16 cellular contexts compared by ENCODE assay signal in genomic region chr16:2006317-2006716, GRCh38. TPM values are rescaled to one million over a fixed set of nuclear protein-coding genes. Genes with fewer than 3 reads are reported as not detected.
DNase-seq lines count a peak whose midpoint lies in the region; ATAC-seq and TF ChIP-seq lines count a peak whose summit lies in the region.
"Had no signal": no experiment of that assay in that cellular context is flagged by ENCODE, and none has a peak within 500 bp of the region (broad histone marks: within the 10 kb centered on the region; RNA-seq: fewer than 3 reads in every experiment).

No MANE protein-coding gene starts in this region.

- POLR2A ChIA-PET in activated CD4-positive, alpha-beta T cell treated with anti-CD3 and anti-CD28 coated beads for 36 hours (lab: Charles Lee): no interaction called here
- POLR2A ChIA-PET in A673 (lab: Charles Lee; ENCODE audit: low non-redundant PET): no interaction called here

- CTCF ChIA-PET in activated CD4-positive, alpha-beta T cell treated with anti-CD3 and anti-CD28 coated beads for 36 hours (lab: Charles Lee): interaction anchor here (4.1 kb wide), 1 partner anchor 134 kb away, joined by 30 read pairs; no protein-coding TSS in a partner anchor
- CTCF ChIA-PET in A673 (lab: Charles Lee): interaction anchor here (1.2 kb wide), 1 partner anchor 134 kb away, joined by 7 read pairs; no protein-coding TSS in a partner anchor

- H4K20me1 ChIP-seq in fibroblast of lung (ENCODE audit: control insufficient read depth, extremely low read depth, insufficient read depth, low read length) (no peaks in the 10 kb centered on the region), hepatocyte (ENCODE audit: insufficient read depth, poor library complexity, severe bottlenecking) (peaks cover 61% of the 10 kb centered on the region)

- no peaks in the 10 kb centered on the region for H3K27me3 Mint-ChIP-seq in activated CD4-positive, alpha-beta T cell treated with anti-CD3 and anti-CD28 coated beads for 36 hours
- H3K27me3 Mint-ChIP-seq in T-helper 17 cell: no peaks in the 10 kb centered on the region

- H3K9me3 Mint-ChIP-seq in activated CD4-positive, alpha-beta T cell treated with anti-CD3 and anti-CD28 coated beads for 36 hours (ENCODE audit: low read depth): no peaks in the 10 kb centered on the region
- H3K9me3 Mint-ChIP-seq: HFFc6 had no signal

- H3K79me2 ChIP-seq in fibroblast of lung (ENCODE audit: control insufficient read depth, insufficient read depth, low read length) (peaks cover 72% of the 10 kb centered on the region), hepatocyte (peaks cover 66% of the 10 kb centered on the region)

- H3K9me2 ChIP-seq in hepatocyte (replicated peaks; ENCODE audit: insufficient read depth): no peaks in the 10 kb centered on the region

- peaks cover 24% of the 10 kb centered on the region for H3K4me1 ChIP-seq in fibroblast of lung (ENCODE audit: control insufficient read depth, extremely low read depth, insufficient read depth, low read length)
- peaks cover 64 to 71% (median 66%) of the 10 kb centered on the region in 3 donors for H3K4me1 ChIP-seq in skeletal muscle tissue (ENCODE audit: control insufficient read depth in 3 of 3, insufficient read depth in 3 of 3, low read length in 3 of 3)
- H3K4me1 ChIP-seq in A673 (ENCODE audit: insufficient read depth, low read length, poor library complexity, severe bottlenecking): peaks cover 46% of the 10 kb centered on the region
- peaks cover 30% of the 10 kb centered on the region for H3K4me1 ChIP-seq in hepatocyte (ENCODE audit: insufficient read depth)

- H3K36me3 ChIP-seq in fibroblast of lung (ENCODE audit: control insufficient read depth, insufficient read depth, low read length): peaks cover 24% of the 10 kb centered on the region
- peaks cover 12 to 21% (median 14%) of the 10 kb centered on the region in 3 donors for H3K36me3 ChIP-seq in skeletal muscle tissue (ENCODE audit: control insufficient read depth in 3 of 3, insufficient read depth in 3 of 3, low read length in 3 of 3)
- H3K36me3 ChIP-seq in A673 (ENCODE audit: insufficient read depth, low read length, poor library complexity, severe bottlenecking): peaks cover 24% of the 10 kb centered on the region
- no peaks in the 10 kb centered on the region for H3K36me3 ChIP-seq in hepatocyte (replicated peaks; ENCODE audit: insufficient read depth, low read depth)

- H3K27ac ChIP-seq in fibroblast of lung (ENCODE audit: insufficient read depth, low read length) (peak overlapping the region; percentile 8), skeletal muscle tissue (ENCODE audit: low read depth, low read length) (no peak overlapping the region), A673 (ENCODE audit: low read depth, low read length, poor library complexity, severe bottlenecking) (no peak overlapping the region), hepatocyte (no peak overlapping the region)

- H3K9ac ChIP-seq in fibroblast of lung (ENCODE audit: insufficient read depth, low read length) (no peak overlapping the region), skeletal muscle tissue (ENCODE audit: low read depth in 1 of 3, low read length in 3 of 3) (peak overlapping the region in 2 of 3 donors; percentile 13 to 62)

- no peak overlapping the region for H3K27ac Mint-ChIP-seq in activated CD4-positive, alpha-beta T cell treated with anti-CD3 and anti-CD28 coated beads for 36 hours
- H3K27ac Mint-ChIP-seq in T-helper 17 cell: peak overlapping the region; percentile 83
- H3K27ac Mint-ChIP-seq: HFFc6 had no signal

- in situ Hi-C loops in KBM-7 (cut with MboI; ENCODE audit: low pct_unique_long_range_greater_than_20kb, low sequenced_read_pairs): no loop called here

- no peak for DNase-seq in activated CD4-positive, alpha-beta T cell treated with anti-CD3 and anti-CD28 coated beads for 36 hours
- no peak for DNase-seq in activated CD4-positive, alpha-beta T cell treated with anti-CD3 and anti-CD28 coated beads, Interleukin-2, amount 50 U/mL, for 48 hours
- DNase-seq in T-helper 17 cell (no peak), fibroblast of lung (ENCODE audit: low read depth in 2 of 2) (no peak), A673 (ENCODE audit: low spot score) (no peak), KBM-7 (no peak), hepatocyte (ENCODE audit: low spot score) (no peak)
- DNase-seq: activated gamma-delta T cell treated with Interleukin-2 at 50 U/mL for 16 hours; central memory CD4-positive, alpha-beta T cell; erythroblast; HFFc6; left cardiac atrium; SW 1271 had no signal

- no TSS peak for BruUV-seq in A673 (replicated peaks; lab: Mats Ljungman, UMichigan)

- TF ChIP-seq CTCF in fibroblast of lung (conservative IDR thresholded peaks at IDR 0.05 in 1 of 2, IDR thresholded peaks at IDR 0.05 in 1 of 2; ENCODE audit: low read depth in 1 of 2, low read length in 2 of 2) (no peak), A673 (conservative IDR thresholded peaks at IDR 0.05; ENCODE audit: low read depth, low read length) (no peak), hepatocyte (IDR thresholded peaks at IDR 0.05; ENCODE audit: poor library complexity) (no peak)

- intact Hi-C loops in activated CD4-positive, alpha-beta T cell treated with anti-CD3 and anti-CD28 coated beads for 36 hours (cut with DNase I, micrococcal nuclease): loop anchor here (5.0 to 10.0 kb wide), 4 partner anchors 44 to 328 kb away; partner anchors contain the start of genes MLST8 (in 1 of the 2) and RPS2 (in 1 of the 2)
- intact Hi-C loops in A673 (cut with micrococcal nuclease; ENCODE audit: unreplicated experiment): loop anchor here (10.0 kb wide), 1 partner anchor 208 kb away; the partner anchor contains the start of genes BRICD5 and PGP

- H3K4me2 ChIP-seq in fibroblast of lung (ENCODE audit: extremely low read depth, insufficient read depth, low read length) (no peak overlapping the region), hepatocyte (no peak overlapping the region)

- ATAC-seq in activated CD4-positive, alpha-beta T cell treated with anti-CD3 and anti-CD28 coated beads for 36 hours: no peak
- ATAC-seq in T-helper 17 cell: no peak
- ATAC-seq: left cardiac atrium, right cardiac atrium had no signal

- H3K36me3 Mint-ChIP-seq in activated CD4-positive, alpha-beta T cell treated with anti-CD3 and anti-CD28 coated beads for 36 hours (ENCODE audit: low read depth): peaks cover 35% of the 10 kb centered on the region
- H3K36me3 Mint-ChIP-seq in T-helper 17 cell (ENCODE audit: low read depth): no peaks in the 10 kb centered on the region

- 93% methylated on average over 6 of the region's 8 CpGs for WGBS in hepatocyte (ENCODE audit: low lambda C conversion rate, missing lambda C conversion rate)

- H3K4me3 ChIP-seq in fibroblast of lung (replicated peaks in 1 of 4; ENCODE audit: control extremely low read depth in 1 of 4, insufficient read depth in 1 of 4, low read depth in 3 of 4, low read length in 4 of 4) (no peak overlapping the region), skeletal muscle tissue (ENCODE audit: low read length in 3 of 3) (no peak overlapping the region), A673 (ENCODE audit: low read depth, low read length, poor library complexity, severe bottlenecking) (no peak overlapping the region), hepatocyte (no peak overlapping the region)

- peaks cover 41% of the 10 kb centered on the region for H3K4me1 Mint-ChIP-seq in activated CD4-positive, alpha-beta T cell treated with anti-CD3 and anti-CD28 coated beads for 36 hours
- peaks cover 25% of the 10 kb centered on the region for H3K4me1 Mint-ChIP-seq in T-helper 17 cell

- H3K4me3 Mint-ChIP-seq in activated CD4-positive, alpha-beta T cell treated with anti-CD3 and anti-CD28 coated beads for 36 hours: peak overlapping the region; percentile 82
- peak overlapping the region; percentile 67 for H3K4me3 Mint-ChIP-seq in T-helper 17 cell
- H3K4me3 Mint-ChIP-seq: HFFc6 had no signal

- H3K27me3 ChIP-seq in fibroblast of lung (ENCODE audit: control insufficient read depth, insufficient read depth, low read length) (no peaks in the 10 kb centered on the region), skeletal muscle tissue (ENCODE audit: control insufficient read depth in 3 of 3, insufficient read depth in 3 of 3, low read length in 3 of 3) (no peaks in the 10 kb centered on the region), A673 (replicated peaks; ENCODE audit: insufficient read depth, low read depth, low read length, poor library complexity) (no peaks in the 10 kb centered on the region), hepatocyte (no peaks in the 10 kb centered on the region)

- H2AFZ ChIP-seq in fibroblast of lung (ENCODE audit: low read length) (no peak overlapping the region), hepatocyte (no peak overlapping the region)

- H3K9me3 ChIP-seq in T-helper 17 cell (ENCODE audit: control insufficient read depth, low read length, poor library complexity, severe bottlenecking) (no peaks in the 10 kb centered on the region), fibroblast of lung (ENCODE audit: control insufficient read depth, insufficient read depth, low read depth, low read length) (no peaks in the 10 kb centered on the region), skeletal muscle tissue (ENCODE audit: control insufficient read depth in 3 of 3, low read length in 3 of 3) (no peaks in the 10 kb centered on the region), A673 (ENCODE audit: low read depth, low read length, poor library complexity, severe bottlenecking) (no peaks in the 10 kb centered on the region), hepatocyte (ENCODE audit: low read depth) (no peaks in the 10 kb centered on the region)

RNA-seq across cellular contexts. Expression of gene ZNF598, which starts 3.3 kb away (rescaled TPM):
- total RNA-seq in activated CD4-positive, alpha-beta T cell treated with anti-CD3 and anti-CD28 coated beads for 36 hours: 10 to 100 TPM; 64.6 to 69.8 TPM
- total RNA-seq in T-helper 17 cell: 10 to 100 TPM; 45.2 to 46.7 TPM
- 10.8 and 18.8 TPM in 2 replicates for total RNA-seq in fibroblast of lung
- 11.6 and 18.7 TPM in 2 replicates for polyA plus RNA-seq in fibroblast of lung
- polyA plus RNA-seq in fibroblast of lung (2012): 19.6 and 29.9 TPM in 2 replicates
- 14.7 and 15.9 TPM in 2 replicates for polyA minus RNA-seq in fibroblast of lung (ENCODE audit: low replicate concordance)
- total RNA-seq in skeletal muscle tissue: 4.7 TPM
- 68.0 and 75.8 TPM in 2 replicates for total RNA-seq in A673 (2021)
- total RNA-seq in hepatocyte: 22.8 and 42.6 TPM in 2 replicates
- polyA plus RNA-seq in hepatocyte: 29.5 and 36.8 TPM in 2 replicates

RNA-seq across cellular contexts. Expression of gene NPW, which starts 13.3 kb away (rescaled TPM):
- total RNA-seq in activated CD4-positive, alpha-beta T cell treated with anti-CD3 and anti-CD28 coated beads for 36 hours: 1 to 10 TPM; 2.0 to 2.8 TPM
- total RNA-seq in T-helper 17 cell (1 to 10 TPM in 1 of 2 donors, not detected in 1; 2.0 TPM), fibroblast of lung (0.26 and 0.99 TPM in 2 replicates), skeletal muscle tissue (not detected), A673 (2021) (96.5 and 105 TPM in 2 replicates), hepatocyte (2.7 and 4.1 TPM in 2 replicates)
- polyA plus RNA-seq in fibroblast of lung (0.06 and 0.20 TPM in 2 replicates), hepatocyte (45.2 and 57.6 TPM in 2 replicates)
- polyA plus RNA-seq in fibroblast of lung (2012): 0.58 and 1.3 TPM in 2 replicates
- polyA minus RNA-seq in fibroblast of lung (ENCODE audit: low replicate concordance): not detected in 2 replicates
- total RNA-seq: A172, right cardiac atrium had no signal
- polyA plus RNA-seq: right cardiac atrium had no signal

RNA-seq across cellular contexts. Expression of gene SYNGR3, which starts 16.5 kb away (rescaled TPM):
- 1 to 10 TPM; 4.8 to 5.9 TPM for total RNA-seq in activated CD4-positive, alpha-beta T cell treated with anti-CD3 and anti-CD28 coated beads for 36 hours
- total RNA-seq in T-helper 17 cell (1 to 10 TPM; 7.3 to 8.1 TPM), fibroblast of lung (1.5 and 1.8 TPM in 2 replicates), skeletal muscle tissue (0.52 TPM), A673 (2021) (1.4 and 2.3 TPM in 2 replicates), hepatocyte (1.4 and 2.2 TPM in 2 replicates)
- polyA plus RNA-seq in fibroblast of lung (1.8 and 6.0 TPM in 2 replicates), hepatocyte (1.5 and 2.5 TPM in 2 replicates)
- polyA plus RNA-seq in fibroblast of lung (2012): 3.8 and 9.7 TPM in 2 replicates
- 0.79 and 13.0 TPM in 2 replicates for polyA minus RNA-seq in fibroblast of lung (ENCODE audit: low replicate concordance)

RNA-seq across cellular contexts. Expression of gene NHERF2, which starts 20.4 kb away (rescaled TPM):
- 1 to 10 TPM; 1.9 to 2.7 TPM for total RNA-seq in activated CD4-positive, alpha-beta T cell treated with anti-CD3 and anti-CD28 coated beads for 36 hours
- total RNA-seq in T-helper 17 cell (1 to 10 TPM; 2.2 to 3.9 TPM), fibroblast of lung (16.9 and 21.5 TPM in 2 replicates), skeletal muscle tissue (15.1 TPM), A673 (2021) (19.5 and 26.4 TPM in 2 replicates), hepatocyte (25.9 and 29.6 TPM in 2 replicates)
- polyA plus RNA-seq in fibroblast of lung (30.7 and 38.0 TPM in 2 replicates), hepatocyte (37.7 and 43.8 TPM in 2 replicates)
- 79.5 and 84.8 TPM in 2 replicates for polyA plus RNA-seq in fibroblast of lung (2012)
- 15.5 and 29.6 TPM in 2 replicates for polyA minus RNA-seq in fibroblast of lung (ENCODE audit: low replicate concordance)

RNA-seq across cellular contexts. Expression of gene GFER, which starts 22.3 kb away (rescaled TPM):
- total RNA-seq in activated CD4-positive, alpha-beta T cell treated with anti-CD3 and anti-CD28 coated beads for 36 hours: 10 to 100 TPM; 25.0 to 25.8 TPM
- total RNA-seq in T-helper 17 cell: 10 to 100 TPM; 16.2 to 22.1 TPM
- total RNA-seq in fibroblast of lung: 13.1 and 13.2 TPM in 2 replicates
- polyA plus RNA-seq in fibroblast of lung: 7.5 and 12.5 TPM in 2 replicates
- polyA plus RNA-seq in fibroblast of lung (2012): 28.9 and 58.5 TPM in 2 replicates
- polyA minus RNA-seq in fibroblast of lung (ENCODE audit: low replicate concordance): 9.3 and 10.5 TPM in 2 replicates
- 4.7 TPM for total RNA-seq in skeletal muscle tissue
- 26.2 and 27.4 TPM in 2 replicates for total RNA-seq in A673 (2021)
- total RNA-seq in hepatocyte: 34.0 and 34.9 TPM in 2 replicates
- 44.0 and 56.8 TPM in 2 replicates for polyA plus RNA-seq in hepatocyte

Comparison
In these comparisons a context has a peak if more than half of its experiments do, and no peak if none do; other contexts are left out.
1. RNA of gene NPW, which starts 13.3 kb away (total RNA-seq): 96.5 to 105 TPM in A673; 2.0 to 2.8 TPM in activated CD4-positive, alpha-beta T cell treated with anti-CD3 and anti-CD28 coated beads for 36 hours, 2.7 to 4.1 TPM in hepatocyte, 2.0 TPM in T-helper 17 cell, 0.26 to 0.99 TPM in fibroblast of lung and not detected in skeletal muscle tissue (single experiment); every median in the first group is over 10 times any median in the second.